In genomic region chr17:71325117-71325516, GRCh38 we compare ENCODE assay signal across 30 cellular contexts.
"Had no signal": no experiment of that assay in that cellular context is flagged by ENCODE, and none has a peak within 500 bp of the region (broad histone marks: within the 10 kb centered on the region; RNA-seq: fewer than 3 reads in every experiment).

No MANE protein-coding gene starts in this region.

- ATAC-seq: naive thymus-derived CD8-positive, alpha-beta T cell; natural killer cell treated with Interleukin-12 subunit alpha and Interleukin-12 subunit beta and Interleukin-15 and Interleukin-18, amount 100 ng/mL, for 72 hours; psoas muscle; right cardiac atrium; right lobe of liver; stimulated activated memory B cell treated with anti-CD40 and anti-IgM and Interleukin-4, amounts not matched to agents 10 μg/mL and 1 μg/mL and 100 μg/mL, for 72 hours; stimulated activated naive CD8-positive, alpha-beta T cell treated with anti-CD3 and anti-CD28 coated beads, Interleukin-15, amount 100 ng/mL, for 72 hours; stimulated activated naive CD8-positive, alpha-beta T cell treated with anti-CD3 and anti-CD28 coated beads, Interleukin-15, Interleukin-2, amounts not matched to agents 100 U/mL and 50 U/mL, for 24 hours had no signal

- H3K27ac ChIP-seq: neural progenitor cell, ovary, parathyroid adenoma, psoas muscle, right lobe of liver, sigmoid colon, spleen, suprapubic skin, testis, tibial artery, transverse colon, uterus had no signal

- H3K9me3 ChIP-seq: ovary, psoas muscle, right lobe of liver, sigmoid colon, suprapubic skin, testis, tibial artery, transverse colon, uterus had no signal

- H3K4me3 ChIP-seq: neural progenitor cell, ovary, psoas muscle, right lobe of liver, sigmoid colon, smooth muscle cell, spleen, suprapubic skin, testis, tibial artery, transverse colon, uterus had no signal

- H3K79me2 ChIP-seq: parathyroid adenoma had no signal

- H3K4me1 ChIP-seq: parathyroid adenoma, psoas muscle, right lobe of liver, sigmoid colon, spleen, suprapubic skin, testis, tibial artery, uterus had no signal

- H3K9ac ChIP-seq: neural progenitor cell, parathyroid adenoma had no signal

- H3K4me2 ChIP-seq: neural progenitor cell, smooth muscle cell had no signal

- H3K36me3 ChIP-seq: neural progenitor cell, ovary, right lobe of liver, sigmoid colon, spleen, suprapubic skin, tibial artery, transverse colon, uterus had no signal

- DNase-seq: naive B cell; naive thymus-derived CD8-positive, alpha-beta T cell; nephron progenitor cell; occipital lobe; ovary; posterior cingulate gyrus; psoas muscle; right lobe of liver; sigmoid colon; spleen; stimulated activated CD4-positive, alpha-beta T cell treated with anti-CD3 and anti-CD28 coated beads, Interleukin-12 subunit alpha, Interleukin-12 subunit beta, amount 100 ng/mL, for 4 hours; stimulated activated CD4-positive, alpha-beta T cell treated with anti-CD3 and anti-CD28 coated beads, Interleukin-1b, Interleukin-23, amount 100 ng/mL, for 48 hours; stimulated activated CD4-positive, alpha-beta T cell treated with anti-CD3 and anti-CD28 coated beads, Interleukin-4, amount 100 ng/mL, for 1 hour; stimulated activated CD4-positive, alpha-beta T cell treated with anti-CD3 and anti-CD28 coated beads, Interleukin-4, amount 100 ng/mL, for 4 hours; stimulated activated CD8-positive, alpha-beta memory T cell treated with anti-CD3 and anti-CD28 coated beads, Interleukin-4, amount 100 ng/mL, for 48 hours; stimulated activated naive CD4-positive, alpha-beta T cell; stimulated activated naive CD8-positive, alpha-beta T cell treated with anti-CD3 and anti-CD28 coated beads, Interleukin-15, amount 100 ng/mL, for 72 hours; stimulated activated naive CD8-positive, alpha-beta T cell treated with anti-CD3 and anti-CD28 coated beads, Interleukin-15, Interleukin-2, amounts not matched to agents 100 U/mL and 50 U/mL, for 24 hours; substantia nigra; testis; tibial artery; transverse colon; uterus had no signal

- H3K27me3 ChIP-seq: neural progenitor cell, ovary, right lobe of liver, sigmoid colon, spleen, suprapubic skin, testis, tibial artery, transverse colon, uterus had no signal

- H2AFZ ChIP-seq: neural progenitor cell, parathyroid adenoma had no signal
